32 cellular contexts compared by ENCODE assay signal in the genomic region with DNA sequence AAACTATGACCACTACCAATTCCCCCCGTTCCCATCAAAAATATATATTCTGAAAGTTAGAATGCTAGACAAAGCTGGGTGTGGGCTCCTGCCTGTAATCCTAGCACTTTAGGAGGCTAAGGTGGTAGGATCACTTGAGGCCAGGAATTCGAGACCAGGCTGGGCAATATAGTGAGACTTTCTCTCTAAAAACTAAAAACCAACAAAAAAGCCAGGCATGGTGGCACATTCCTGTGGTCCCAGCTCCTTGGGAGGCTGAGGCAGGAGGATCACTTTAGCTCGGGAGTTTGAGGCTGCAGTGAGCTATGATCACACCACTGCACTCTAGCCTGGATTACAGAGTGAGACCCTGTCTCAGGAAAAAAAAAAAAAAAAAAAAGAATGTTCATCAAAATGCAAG. TPM values are rescaled to one million over a fixed set of nuclear protein-coding genes. Genes with fewer than 3 reads are reported as not detected.
A peak's percentile ranks its signal among the peaks of the same experiment; 100 is the strongest.
DNase-seq lines count a peak whose midpoint lies in the region; ATAC-seq and TF ChIP-seq lines count a peak whose summit lies in the region.
"Had no signal": no experiment of that assay in that cellular context is flagged by ENCODE, and none has a peak within 500 bp of the region (broad histone marks: within the 10 kb centered on the region; RNA-seq: fewer than 3 reads in every experiment).

No MANE protein-coding gene starts in this region.

- no peak for ATAC-seq in left lung
- ATAC-seq: A549; CD8-positive, alpha-beta T cell had no signal

- peaks cover 8% of the 10 kb centered on the region for H3K4me1 Mint-ChIP-seq in dendritic cell treated with granulocyte-macrophage colony-stimulating factor and Interleukin-4, amounts not matched to agents 40 ng/mL and 50 ng/mL, for 4 days (ENCODE audit: low read depth)
- H3K4me1 Mint-ChIP-seq: B cell; CD4-positive, alpha-beta memory T cell; CD8-positive, alpha-beta memory T cell had no signal

- no peaks in the 10 kb centered on the region for H3K36me3 ChIP-seq in SJSA1
- H3K36me3 ChIP-seq in left lung: peaks cover under 1 to 30% of the 10 kb centered on the region in 2 donors

- H3K27ac Mint-ChIP-seq in dendritic cell treated with granulocyte-macrophage colony-stimulating factor and Interleukin-4, amounts not matched to agents 40 ng/mL and 50 ng/mL, for 4 days: peak overlapping the region; percentile 59
- H3K27ac Mint-ChIP-seq: B cell; CD14-positive monocyte; CD4-positive, alpha-beta T cell; CD8-positive, alpha-beta T cell had no signal

- H3K4me1 ChIP-seq in SJSA1 (replicated peaks) (no peaks in the 10 kb centered on the region), left lung (no peaks in the 10 kb centered on the region)
- H3K4me1 ChIP-seq: A549, BE2C, BLaER1, Caco-2 had no signal

- TF ChIP-seq CTCF in left lung (IDR thresholded peaks at IDR 0.05): no peak

- peaks cover 34% of the 10 kb centered on the region for H3K36me3 Mint-ChIP-seq in dendritic cell treated with granulocyte-macrophage colony-stimulating factor and Interleukin-4, amounts not matched to agents 40 ng/mL and 50 ng/mL, for 4 days (ENCODE audit: low read depth)

- H3K27ac ChIP-seq in SJSA1 (no peak overlapping the region), left lung (no peak overlapping the region)
- H3K27ac ChIP-seq: 22Rv1; A549; BLaER1; BLaER1 treated with 17β-estradiol and CSF1 and Interleukin-3, amounts not matched to agents 10 nM and 100 nM; C4-2B had no signal

- no peak overlapping the region for H3K4me3 Mint-ChIP-seq in dendritic cell treated with granulocyte-macrophage colony-stimulating factor and Interleukin-4, amounts not matched to agents 40 ng/mL and 50 ng/mL, for 4 days
- H3K4me3 Mint-ChIP-seq: B cell; CD14-positive monocyte; CD4-positive, alpha-beta memory T cell; CD4-positive, alpha-beta T cell; CD4-positive, CD25-positive, alpha-beta regulatory T cell; CD8-positive, alpha-beta memory T cell; CD8-positive, alpha-beta T cell had no signal

- H3K27me3 Mint-ChIP-seq in dendritic cell treated with granulocyte-macrophage colony-stimulating factor and Interleukin-4, amounts not matched to agents 40 ng/mL and 50 ng/mL, for 4 days: no peaks in the 10 kb centered on the region
- H3K27me3 Mint-ChIP-seq: B cell; CD4-positive, alpha-beta memory T cell; CD4-positive, alpha-beta T cell; CD4-positive, CD25-positive, alpha-beta regulatory T cell; CD8-positive, alpha-beta memory T cell had no signal

- H3K9me3 ChIP-seq in SJSA1 (replicated peaks): peaks cover 7% of the 10 kb centered on the region; the same call in 1 of the 2 replicates
- H3K9me3 ChIP-seq in left lung: no peaks in the 10 kb centered on the region
- H3K9me3 ChIP-seq: A549, BE2C had no signal

- peaks cover 2% of the 10 kb centered on the region for H3K9me3 Mint-ChIP-seq in dendritic cell treated with granulocyte-macrophage colony-stimulating factor and Interleukin-4, amounts not matched to agents 40 ng/mL and 50 ng/mL, for 4 days
- H3K9me3 Mint-ChIP-seq: CD4-positive, alpha-beta memory T cell; CD4-positive, alpha-beta T cell; CD4-positive, CD25-positive, alpha-beta regulatory T cell; CD8-positive, alpha-beta memory T cell; CD8-positive, alpha-beta T cell had no signal

- no peak overlapping the region for H3K4me3 ChIP-seq in SJSA1
- H3K4me3 ChIP-seq in left lung: no peak overlapping the region
- H3K4me3 ChIP-seq: A549; BLaER1; BLaER1 treated with 17β-estradiol and CSF1 and Interleukin-3, amounts not matched to agents 10 nM and 100 nM had no signal

- DNase-seq in SJSA1 (ENCODE audit: low read depth in 1 of 2, low spot score in 2 of 2) (peak; percentile 72 to 88), NCI-H1417 treated with DMSO at 0.1 percent for 48 hours (lab: John Stamatoyannopoulos, UW) (no peak), left lung (no peak)
- DNase-seq: 8988T; ACHN; AML-193; BE2C; C1 segment of cervical spinal cord; Caco-2; Calu3; CD4-positive, alpha-beta memory T cell; CD4-positive, alpha-beta T cell; CD4-positive, CD25-positive, alpha-beta regulatory T cell; CD8-positive, alpha-beta memory T cell; CD8-positive, alpha-beta T cell; COR-L47; DMS 273 treated with DMSO at 0.1 percent for 48 hours; DMS153; DMS53; DMS79; DMS79 treated with DMSO at 0.1 percent for 48 hours; DND-41; EL had no signal

- H3K27me3 ChIP-seq in SJSA1 (replicated peaks) (peaks cover 56% of the 10 kb centered on the region), left lung (no peaks in the 10 kb centered on the region)
- H3K27me3 ChIP-seq: BE2C; BLaER1; BLaER1 treated with 17β-estradiol and CSF1 and Interleukin-3, amounts not matched to agents 10 nM and 100 nM had no signal

- intact Hi-C loops in dendritic cell treated with granulocyte-macrophage colony-stimulating factor and Interleukin-4, amounts not matched to agents 40 ng/mL and 50 ng/mL, for 4 days (cut with micrococcal nuclease): no loop called here
- intact Hi-C loops in left lung (cut with DNase I): no loop called here

RNA-seq across cellular contexts. Expression of a gene that starts 48.8 kb away (rescaled TPM):
- not detected in 2 replicates for total RNA-seq in SJSA1 (2014; rRNA removed; shearing (Covaris generic))
- under 1 TPM in 1 of 2 donors, not detected in 1; 0.06 TPM for total RNA-seq in left lung
- total RNA-seq: A172; B cell; CD4-positive, alpha-beta memory T cell; CD4-positive, alpha-beta T cell; CD4-positive, CD25-positive, alpha-beta regulatory T cell; CD8-positive, alpha-beta memory T cell; CD8-positive, alpha-beta T cell had no signal

RNA-seq across cellular contexts. Expression of a gene that starts 52.8 kb away (rescaled TPM):
- total RNA-seq in SJSA1 (2014; rRNA removed; shearing (Covaris generic)): 36.2 and 49.5 TPM in 2 replicates
- 10 to 100 TPM; 13.3 to 19.2 TPM for total RNA-seq in left lung

Comparison
In these comparisons a context has a peak if more than half of its experiments do, and no peak if none do; other contexts are left out.
1. DNase-seq: peak in SJSA1 (2 of 2); none in NCI-H1417 treated with DMSO at 0.1 percent for 48 hours (single experiment) and left lung (0 of 2).